In genomic region chr2:160491922-160492371, GRCh38 we compare ENCODE assay signal across 8 cellular contexts. TPM values are rescaled to one million over a fixed set of nuclear protein-coding genes. Genes with fewer than 3 reads are reported as not detected.
A peak's percentile ranks its signal among the peaks of the same experiment; 100 is the strongest.
DNase-seq lines count a peak whose midpoint lies in the region; ATAC-seq and TF ChIP-seq lines count a peak whose summit lies in the region.

No MANE protein-coding gene starts in this region.

- peaks cover 6% of the 10 kb centered on the region for H3K79me2 ChIP-seq in parathyroid adenoma

- DNase-seq in H7 (no peak), fibroblast of the aortic adventitia (ENCODE audit: low read depth) (peak; percentile 82)

- H3K27ac ChIP-seq in parathyroid adenoma: peak overlapping the region; percentile 95

- H3K4me1 Mint-ChIP-seq in T-helper 1 cell treated with Interleukin-12 subunit alpha and Interleukin-12 subunit beta and Interleukin-4 antibody, amounts not matched to agents 30 μg/mL and 1 μg/mL, for 36 hours (ENCODE audit: low read depth): peaks cover 42% of the 10 kb centered on the region

- peak overlapping the region; percentile 91 for H3K4me2 ChIP-seq in parathyroid adenoma (ENCODE audit: low read length)

- H3K36me3 ChIP-seq in H7 (replicated peaks; ENCODE audit: control insufficient read depth, insufficient read depth, low read length) (no peaks in the 10 kb centered on the region), parathyroid adenoma (ENCODE audit: control insufficient read depth, insufficient read depth, low read length) (no peaks in the 10 kb centered on the region)

- no peak for ATAC-seq in HG03280 (IDR thresholded peaks at IDR 0.05; ENCODE audit: unreplicated experiment)
- no peak for ATAC-seq in HG03442 (IDR thresholded peaks at IDR 0.05; ENCODE audit: unreplicated experiment)
- ATAC-seq in GM21528 (IDR thresholded peaks at IDR 0.05; ENCODE audit: low FRiP score, unreplicated experiment): no peak
- ATAC-seq in HG02642 (IDR thresholded peaks at IDR 0.05; ENCODE audit: poor library complexity, unreplicated experiment): no peak

- H3K27me3 Mint-ChIP-seq in T-helper 1 cell treated with Interleukin-12 subunit alpha and Interleukin-12 subunit beta and Interleukin-4 antibody, amounts not matched to agents 30 μg/mL and 1 μg/mL, for 36 hours (ENCODE audit: low read depth): peaks cover 22% of the 10 kb centered on the region

- H3K27ac Mint-ChIP-seq in T-helper 1 cell treated with Interleukin-12 subunit alpha and Interleukin-12 subunit beta and Interleukin-4 antibody, amounts not matched to agents 30 μg/mL and 1 μg/mL, for 36 hours: peak overlapping the region; percentile 96

- no peaks in the 10 kb centered on the region for H3K9me3 Mint-ChIP-seq in T-helper 1 cell treated with Interleukin-12 subunit alpha and Interleukin-12 subunit beta and Interleukin-4 antibody, amounts not matched to agents 30 μg/mL and 1 μg/mL, for 36 hours

- H2AFZ ChIP-seq in parathyroid adenoma: peak overlapping the region; percentile 78

- no peak overlapping the region for H3K9ac ChIP-seq in parathyroid adenoma

- H3K4me1 ChIP-seq in parathyroid adenoma: peaks cover 3% of the 10 kb centered on the region

- H3K27me3 ChIP-seq in H7 (ENCODE audit: control insufficient read depth, insufficient read depth, low read length): no peaks in the 10 kb centered on the region
- H3K27me3 ChIP-seq in parathyroid adenoma (ENCODE audit: control insufficient read depth, insufficient read depth, low read length): no peaks in the 10 kb centered on the region

- H3K9me3 ChIP-seq in parathyroid adenoma (ENCODE audit: control insufficient read depth, low read length): no peaks in the 10 kb centered on the region

- TF ChIP-seq CTCF in fibroblast of the aortic adventitia (IDR thresholded peaks at IDR 0.05; ENCODE audit: insufficient read depth, low read length) (no peak), parathyroid adenoma (IDR thresholded peaks at IDR 0.05) (no peak)

- H3K36me3 Mint-ChIP-seq in T-helper 1 cell treated with Interleukin-12 subunit alpha and Interleukin-12 subunit beta and Interleukin-4 antibody, amounts not matched to agents 30 μg/mL and 1 μg/mL, for 36 hours (ENCODE audit: low read depth): peaks cover 5% of the 10 kb centered on the region

- peak overlapping the region; percentile 96 for H3K4me3 Mint-ChIP-seq in T-helper 1 cell treated with Interleukin-12 subunit alpha and Interleukin-12 subunit beta and Interleukin-4 antibody, amounts not matched to agents 30 μg/mL and 1 μg/mL, for 36 hours

- H3K4me3 ChIP-seq in H7 (ENCODE audit: insufficient read depth, low read depth, low read length): peak overlapping the region; percentile 81
- H3K4me3 ChIP-seq in fibroblast of the aortic adventitia (ENCODE audit: low read depth, low read length): peak overlapping the region; percentile 75
- peak overlapping the region; percentile 98 for H3K4me3 ChIP-seq in parathyroid adenoma (ENCODE audit: low read depth, low read length)

RNA-seq across cellular contexts. Expression of gene RBMS1, which starts 1.7 kb away (rescaled TPM):
- total RNA-seq in H7 (2014; rRNA removed; shearing (Covaris generic)): 46.7 and 53.8 TPM in 2 replicates
- total RNA-seq in fibroblast of the aortic adventitia (ENCODE audit: low replicate concordance): 70.2 and 170 TPM in 2 replicates
